In genomic region chr2:241111443-241111810, GRCh38 we compare ENCODE assay signal across 11 cellular contexts.
DNase-seq lines count a peak whose midpoint lies in the region; TF ChIP-seq lines count a peak whose summit lies in the region.
"Had no signal": no experiment of that assay in that cellular context is flagged by ENCODE, and none has a peak within 500 bp of the region (broad histone marks: within the 10 kb centered on the region; RNA-seq: fewer than 3 reads in every experiment).

No MANE protein-coding gene starts in this region.

- H3K4me3 ChIP-seq in GM12864 (ENCODE audit: low read depth, low read length) (peak overlapping the region; percentile 48), OCI-LY1 (ENCODE audit: low read depth, low read length, poor library complexity, severe bottlenecking) (peak overlapping the region; percentile 5)
- H3K4me3 ChIP-seq: ascending aorta had no signal

- H3K79me2 ChIP-seq in OCI-LY1 (ENCODE audit: insufficient read depth, low read length): no peaks in the 10 kb centered on the region

- no peaks in the 10 kb centered on the region for H4K20me1 ChIP-seq in OCI-LY1 (ENCODE audit: insufficient read depth, low read length)

- no peak for TF ChIP-seq CTCF in GM12864 (IDR thresholded peaks at IDR 0.05; ENCODE audit: low read depth, low read length, missing control alignments)
- TF ChIP-seq CTCF in GM20000 (IDR thresholded peaks at IDR 0.05; ENCODE audit: extremely low read depth, missing control alignments): no peak
- no peak for TF ChIP-seq CTCF in OCI-LY1 (IDR thresholded peaks at IDR 0.05; ENCODE audit: low read length)

- peaks cover 49% of the 10 kb centered on the region for H3K36me3 ChIP-seq in OCI-LY1 (ENCODE audit: insufficient read depth, low read length)
- H3K36me3 ChIP-seq: ascending aorta had no signal

- no peak for DNase-seq in GM12864 (ENCODE audit: low read depth)
- DNase-seq in GM20000 (ENCODE audit: low spot score): peak; percentile 75
- DNase-seq in germinal center (ENCODE audit: low spot score): peak; percentile 84
- DNase-seq in OCI-M1 (lab: John Stamatoyannopoulos, UW): no peak
- no peak for DNase-seq in NOMO-1 treated with DMSO at 0.1 percent for 48 hours (lab: John Stamatoyannopoulos, UW; ENCODE audit: unreplicated experiment)
- no peak for DNase-seq in glomerular visceral epithelial cell (ENCODE audit: extremely low spot score)
- no peak for DNase-seq in kidney tubule cell (ENCODE audit: low spot score)
- DNase-seq: NCI-H774, occipital lobe had no signal

- H3K27me3 ChIP-seq in OCI-LY1 (ENCODE audit: insufficient read depth, low read length): no peaks in the 10 kb centered on the region
- H3K27me3 ChIP-seq: ascending aorta had no signal

- H3K9me3 ChIP-seq in OCI-LY1 (ENCODE audit: low read length): no peaks in the 10 kb centered on the region
- H3K9me3 ChIP-seq: ascending aorta had no signal

- no peaks in the 10 kb centered on the region for H3K9me2 ChIP-seq in OCI-LY1 (ENCODE audit: low read depth, low read length)

- H3F3A ChIP-seq in OCI-LY1 (ENCODE audit: insufficient read depth, low read length): peaks cover 4% of the 10 kb centered on the region; the same call in 1 of the 2 replicates

- H3K4me1 ChIP-seq in OCI-LY1 (ENCODE audit: insufficient read depth, low read length, severe bottlenecking): peaks cover 48% of the 10 kb centered on the region
- H3K4me1 ChIP-seq: ascending aorta had no signal

- no peak overlapping the region for H2AFZ ChIP-seq in OCI-LY1 (ENCODE audit: low read length)

- H3K9ac ChIP-seq in OCI-LY1 (ENCODE audit: low read length): peak overlapping the region; percentile 42

- peak overlapping the region; percentile 88 for H3K27ac ChIP-seq in OCI-LY1 (ENCODE audit: low read depth, low read length, poor library complexity, severe bottlenecking)
- H3K27ac ChIP-seq: ascending aorta had no signal

- H3K4me2 ChIP-seq in OCI-LY1 (ENCODE audit: low read length): peak overlapping the region; percentile 38

Comparison
In these comparisons a context has a peak if more than half of its experiments do, and no peak if none do; other contexts are left out.
1. DNase-seq: peak in GM20000 (single experiment) and germinal center (single experiment); none in GM12864 (single experiment), OCI-M1 (single experiment), NOMO-1 treated with DMSO at 0.1 percent for 48 hours (single experiment), glomerular visceral epithelial cell (single experiment) and kidney tubule cell (single experiment).